27 cellular contexts compared by ENCODE assay signal in genomic region chr6:65780691-65781090, GRCh38.
"Had no signal": no experiment of that assay in that cellular context is flagged by ENCODE, and none has a peak within 500 bp of the region (broad histone marks: within the 10 kb centered on the region; RNA-seq: fewer than 3 reads in every experiment).

No MANE protein-coding gene starts in this region.

- H3K27ac ChIP-seq: stomach, suprapubic skin, testis, thoracic aorta, thyroid gland, tibial artery, tibial nerve, transverse colon, upper lobe of left lung, upper lobe of right lung, uterus, vagina had no signal

- H3K4me3 ChIP-seq: stomach, suprapubic skin, testis, thoracic aorta, thyroid gland, tibial artery, tibial nerve, transverse colon, upper lobe of left lung, upper lobe of right lung, uterus, vagina had no signal

- DNase-seq: stimulated activated CD4-positive, alpha-beta T cell treated with anti-CD3 and anti-CD28 coated beads, Interleukin-2, amount 100 ng/mL, for 48 hours; stimulated activated CD4-positive, alpha-beta T cell treated with anti-CD3 and anti-CD28 coated beads, Interleukin-4, amount 100 ng/mL, for 1 hour; stimulated activated CD4-positive, alpha-beta T cell treated with anti-CD3 and anti-CD28 coated beads, Interleukin-4, amount 100 ng/mL, for 24 hours; stimulated activated CD4-positive, alpha-beta T cell treated with anti-CD3 and anti-CD28 coated beads, Interleukin-4, amount 100 ng/mL, for 4 hours; stimulated activated CD8-positive, alpha-beta memory T cell treated with anti-CD3 and anti-CD28 coated beads, Interleukin-4, amount 100 ng/mL, for 48 hours; stimulated activated naive B cell treated with anti-CD40 and anti-IgM and Interleukin-4, amounts not matched to agents 10 μg/mL and 1 μg/mL and 100 μg/mL, for 72 hours; stimulated activated naive CD4-positive, alpha-beta T cell; stimulated activated naive CD4-positive, alpha-beta T cell treated with Interleukin-2 at 50 U/mL for 16 hours; stimulated activated naive CD8-positive, alpha-beta T cell treated with anti-CD3 and anti-CD28 coated beads, Interleukin-15, amount 100 ng/mL, for 72 hours; stimulated activated naive CD8-positive, alpha-beta T cell treated with anti-CD3 and anti-CD28 coated beads, Interleukin-15, Interleukin-2, amounts not matched to agents 100 U/mL and 50 U/mL, for 24 hours; stomach; substantia nigra; testis; thyroid gland; tibial artery; transverse colon; trophoblast cell; upper lobe of left lung; upper lobe of right lung; uterus had no signal

- H3K9me3 ChIP-seq: stomach, suprapubic skin, testis, thoracic aorta, thyroid gland, tibial artery, tibial nerve, transverse colon, upper lobe of left lung, upper lobe of right lung, uterus, vagina had no signal

- ATAC-seq: stimulated activated effector memory CD8-positive, alpha-beta T cell treated with anti-CD3 and anti-CD28 coated beads, Interleukin-12 subunit alpha, Interleukin-12 subunit beta, amount 100 ng/mL, for 72 hours; stimulated activated memory B cell treated with anti-CD40 and anti-IgM and Interleukin-4, amounts not matched to agents 10 μg/mL and 1 μg/mL and 100 μg/mL, for 72 hours; stimulated activated naive B cell treated with anti-CD40 and anti-IgM and Interleukin-4, amounts not matched to agents 10 μg/mL and 1 μg/mL and 100 μg/mL, for 72 hours; stimulated activated naive CD8-positive, alpha-beta T cell treated with anti-CD3 and anti-CD28 coated beads, Interleukin-15, amount 100 ng/mL, for 72 hours; stimulated activated naive CD8-positive, alpha-beta T cell treated with anti-CD3 and anti-CD28 coated beads, Interleukin-15, Interleukin-2, amounts not matched to agents 100 U/mL and 50 U/mL, for 24 hours; upper lobe of right lung had no signal

- H3K4me1 ChIP-seq: stomach, suprapubic skin, testis, thyroid gland, tibial artery, tibial nerve, transverse colon, upper lobe of left lung, upper lobe of right lung, uterus, vagina had no signal

- H3K27me3 ChIP-seq: stomach, suprapubic skin, testis, thyroid gland, tibial artery, tibial nerve, transverse colon, upper lobe of left lung, upper lobe of right lung, uterus, vagina had no signal

- FAIRE-seq: urothelium cell line had no signal

- H3K36me3 ChIP-seq: stomach, suprapubic skin, thoracic aorta, thyroid gland, tibial artery, tibial nerve, transverse colon, upper lobe of left lung, upper lobe of right lung, uterus, vagina had no signal
